In the genomic region with DNA sequence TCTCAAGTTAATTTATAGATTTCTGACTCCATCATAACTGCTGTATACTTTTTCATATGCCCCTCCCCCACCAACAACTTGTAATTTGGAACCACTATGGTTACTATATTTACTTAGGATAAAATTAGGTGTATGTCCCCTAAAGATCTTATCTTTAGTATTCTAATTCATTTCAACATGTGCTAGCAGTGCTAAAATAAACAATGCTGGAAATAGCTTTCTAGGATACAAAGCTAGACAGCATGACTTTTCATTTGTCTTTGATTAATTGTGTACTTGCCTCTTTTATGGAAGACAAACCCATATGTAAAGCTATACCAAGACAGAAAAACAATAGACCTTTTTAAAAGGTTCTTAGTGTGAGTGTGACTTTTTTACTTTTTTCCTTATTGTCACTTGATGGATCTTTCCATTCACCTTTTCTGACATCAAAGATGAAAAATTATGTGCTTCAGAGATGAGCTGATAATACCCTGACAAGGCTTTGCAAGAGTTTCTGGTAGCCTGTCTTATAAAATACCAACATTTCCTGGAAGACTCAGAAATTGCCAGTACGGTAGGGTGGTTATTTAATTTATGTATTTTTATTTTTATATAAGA, we compare ENCODE assay signal across 14 cellular contexts. TPM values are rescaled to one million over a fixed set of nuclear protein-coding genes. Genes with fewer than 3 reads are reported as not detected.
"Had no signal": no experiment of that assay in that cellular context is flagged by ENCODE, and none has a peak within 500 bp of the region (broad histone marks: within the 10 kb centered on the region; RNA-seq: fewer than 3 reads in every experiment).

No MANE protein-coding gene starts in this region.

- H3K36me3 Mint-ChIP-seq: activated naive CD4-positive, alpha-beta T cell treated with anti-CD3 and anti-CD28 coated beads, Interleukin-2, amount 10 ng/mL, durations not matched to agents 7 days and 5 days; neural progenitor cell; stimulated activated effector memory CD8-positive, alpha-beta T cell treated with anti-CD3 and anti-CD28 coated beads, Interleukin-12 subunit alpha, Interleukin-12 subunit beta, amount 100 ng/mL, for 72 hours had no signal

- H3K9me3 ChIP-seq: adrenal gland, pancreas, thyroid gland, vagina had no signal

- H3K4me3 Mint-ChIP-seq: activated B cell treated with CpG ODN at 0.5 μM for 24 hours; activated CD4-positive, alpha-beta T cell treated with anti-CD3 and anti-CD28 coated beads, Interleukin-2, amount 10 ng/mL, durations not matched to agents 24 days and 14 days; activated naive CD4-positive, alpha-beta T cell treated with anti-CD3 and anti-CD28 coated beads, Interleukin-2, amount 10 ng/mL, durations not matched to agents 7 days and 5 days; neural progenitor cell; stimulated activated effector memory CD8-positive, alpha-beta T cell treated with anti-CD3 and anti-CD28 coated beads, Interleukin-12 subunit alpha, Interleukin-12 subunit beta, amount 100 ng/mL, for 72 hours had no signal

- H3K4me1 ChIP-seq: adrenal gland, neural progenitor cell, pancreas, thyroid gland, vagina had no signal

- H3K9ac ChIP-seq: neural progenitor cell had no signal

- H3K4me2 ChIP-seq: neural progenitor cell had no signal

- H3K27ac ChIP-seq: adrenal gland, neural progenitor cell, pancreas, thyroid gland, vagina had no signal

- H3K36me3 ChIP-seq: adrenal gland, neural progenitor cell, pancreas, thyroid gland, vagina had no signal

- DNase-seq: activated B cell treated with CpG ODN at 0.5 μM for 24 hours; activated CD4-positive, alpha-beta T cell treated with anti-CD3 and anti-CD28 coated beads, Interleukin-2, amount 10 ng/mL, durations not matched to agents 24 days and 14 days; activated naive CD4-positive, alpha-beta T cell treated with anti-CD3 and anti-CD28 coated beads, Interleukin-2, amount 10 ng/mL, durations not matched to agents 7 days and 5 days; adrenal gland; central memory CD4-positive, alpha-beta T cell; cortex of kidney; effector memory CD4-positive, alpha-beta T cell; hippocampal formation; pancreas; thyroid gland had no signal

- H3K4me3 ChIP-seq: adrenal gland, neural progenitor cell, pancreas, thyroid gland, vagina had no signal

- FAIRE-seq: pancreas had no signal

- ATAC-seq: pancreas had no signal

- H3K9me3 Mint-ChIP-seq: activated B cell treated with CpG ODN at 0.5 μM for 24 hours; activated CD4-positive, alpha-beta T cell treated with anti-CD3 and anti-CD28 coated beads, Interleukin-2, amount 10 ng/mL, durations not matched to agents 24 days and 14 days; activated naive CD4-positive, alpha-beta T cell treated with anti-CD3 and anti-CD28 coated beads, Interleukin-2, amount 10 ng/mL, durations not matched to agents 7 days and 5 days; neural progenitor cell; stimulated activated effector memory CD8-positive, alpha-beta T cell treated with anti-CD3 and anti-CD28 coated beads, Interleukin-12 subunit alpha, Interleukin-12 subunit beta, amount 100 ng/mL, for 72 hours had no signal

- H3K27ac Mint-ChIP-seq: activated B cell treated with CpG ODN at 0.5 μM for 24 hours; activated CD4-positive, alpha-beta T cell treated with anti-CD3 and anti-CD28 coated beads, Interleukin-2, amount 10 ng/mL, durations not matched to agents 24 days and 14 days; activated naive CD4-positive, alpha-beta T cell treated with anti-CD3 and anti-CD28 coated beads, Interleukin-2, amount 10 ng/mL, durations not matched to agents 7 days and 5 days; stimulated activated effector memory CD8-positive, alpha-beta T cell treated with anti-CD3 and anti-CD28 coated beads, Interleukin-12 subunit alpha, Interleukin-12 subunit beta, amount 100 ng/mL, for 72 hours had no signal

- H3K27me3 ChIP-seq: adrenal gland, neural progenitor cell, pancreas, thyroid gland, vagina had no signal

RNA-seq across cellular contexts. Expression of a gene that starts 31.2 kb away (rescaled TPM):
- total RNA-seq: activated B cell treated with CpG ODN at 0.5 μM for 24 hours; activated CD4-positive, alpha-beta T cell treated with anti-CD3 and anti-CD28 coated beads, Interleukin-2, amount 10 ng/mL, durations not matched to agents 24 days and 14 days; liver; vagina had no signal
- polyA plus RNA-seq: liver had no signal
